ENCODE assay signal across 8 cellular contexts in genomic region chr11:59158206-59159068, GRCh38. TPM values are rescaled to one million over a fixed set of nuclear protein-coding genes. Genes with fewer than 3 reads are reported as not detected.
DNase-seq lines count a peak whose midpoint lies in the region; ATAC-seq and TF ChIP-seq lines count a peak whose summit lies in the region.

No MANE protein-coding gene starts in this region.

- H3K4me1 ChIP-seq in uterus, result no peaks in the 10 kb centered on the region

- H3K4me3 Mint-ChIP-seq in nephron, result peak overlapping the region in 1 of 3 experiments; percentile 7

- TF ChIP-seq CTCF in nephron (IDR thresholded peaks at IDR 0.05; ENCODE audit: unreplicated experiment in 3 of 3) (peak; percentile 81 to 92 (median 83)), uterus (IDR thresholded peaks at IDR 0.05) (peak; percentile 67 to 83 (median 76))

- H3K36me3 Mint-ChIP-seq in nephron (ENCODE audit: low read depth), result no peaks in the 10 kb centered on the region

- no peak for TF ChIP-seq POLR2A in uterus (IDR thresholded peaks at IDR 0.05)

- H3K4me1 Mint-ChIP-seq in nephron, result no peaks in the 10 kb centered on the region

- peak; percentile 41 for DNase-seq in DMS79 (lab: John Stamatoyannopoulos, UW)
- peak; percentile 40 for DNase-seq in NCI-H774 (lab: John Stamatoyannopoulos, UW)
- DNase-seq in activated CD8-positive, alpha-beta memory T cell treated with anti-CD3 and anti-CD28 coated beads, Interleukin-2, amount 50 U/mL, for 4 hours, result peak; percentile 53
- DNase-seq in uterus, result peak; percentile 37 to 57

- H3K36me3 ChIP-seq in uterus, result no peaks in the 10 kb centered on the region

- intact Hi-C loops in uterus (cut with DNase I; ENCODE audit: low total_unique reads), result no loop called here

- H3K27me3 ChIP-seq in uterus, result peaks cover 0 to 3% of the 10 kb centered on the region in 2 donors

- H3K9me3 Mint-ChIP-seq in nephron, result no peaks in the 10 kb centered on the region

- H3K4me3 ChIP-seq in uterus, result no peak overlapping the region

- H3K27me3 Mint-ChIP-seq in nephron (ENCODE audit: low read depth), result peaks cover 7% of the 10 kb centered on the region

- no peak overlapping the region for H3K27ac ChIP-seq in uterus

- no peaks in the 10 kb centered on the region for H3K9me3 ChIP-seq in uterus

- peak; percentile 85 for ATAC-seq in GM21381 (IDR thresholded peaks at IDR 0.05; ENCODE audit: unreplicated experiment)
- peak; percentile 82 for ATAC-seq in HG03571 (IDR thresholded peaks at IDR 0.05; ENCODE audit: unreplicated experiment)
- peak; percentile 90 for ATAC-seq in esophagus mucosa

- peak overlapping the region in 2 of 3 experiments; percentile 15 to 19 for H3K27ac Mint-ChIP-seq in nephron

RNA-seq across cellular contexts. Expression of gene DTX4, which starts 13.5 kb away (rescaled TPM):
- total RNA-seq in esophagus mucosa (3.3 TPM), uterus (10 to 100 TPM in 1 of 4 donors, 1 to 10 TPM in 3; 3.2 to 17.8 (median 9.2) TPM)

RNA-seq across cellular contexts. Expression of gene FAM111A, which starts 15.8 kb away (rescaled TPM):
- total RNA-seq in esophagus mucosa (7.5 TPM), uterus (10 to 100 TPM in 3 of 4 donors, 1 to 10 TPM in 1; 7.2 to 65.2 (median 28.3) TPM)

RNA-seq across cellular contexts. Expression of gene FAM111B, which starts 51.4 kb away (rescaled TPM):
- total RNA-seq in esophagus mucosa (9.6 TPM), uterus (10 to 100 TPM in 1 of 4 donors, not detected in 3; 18.5 TPM)

RNA-seq across cellular contexts. Expression of gene MPEG1, which starts 54.3 kb away (rescaled TPM):
- total RNA-seq in esophagus mucosa (1.8 TPM), uterus (10 to 100 TPM in 1 of 4 donors, 1 to 10 TPM in 3; 1.0 to 15.1 (median 5.7) TPM)
